In genomic region chr14:65482769-65483438, GRCh38 we compare ENCODE assay signal across 1 cellular context.
TF ChIP-seq lines count a peak whose summit lies in the region.

No MANE protein-coding gene starts in this region.

TF ChIP-seq in GM23338, 12 proteins besides CTCF, POLR2A, EP300 and RAD21:
- TF ChIP-seq, protein P1, sequence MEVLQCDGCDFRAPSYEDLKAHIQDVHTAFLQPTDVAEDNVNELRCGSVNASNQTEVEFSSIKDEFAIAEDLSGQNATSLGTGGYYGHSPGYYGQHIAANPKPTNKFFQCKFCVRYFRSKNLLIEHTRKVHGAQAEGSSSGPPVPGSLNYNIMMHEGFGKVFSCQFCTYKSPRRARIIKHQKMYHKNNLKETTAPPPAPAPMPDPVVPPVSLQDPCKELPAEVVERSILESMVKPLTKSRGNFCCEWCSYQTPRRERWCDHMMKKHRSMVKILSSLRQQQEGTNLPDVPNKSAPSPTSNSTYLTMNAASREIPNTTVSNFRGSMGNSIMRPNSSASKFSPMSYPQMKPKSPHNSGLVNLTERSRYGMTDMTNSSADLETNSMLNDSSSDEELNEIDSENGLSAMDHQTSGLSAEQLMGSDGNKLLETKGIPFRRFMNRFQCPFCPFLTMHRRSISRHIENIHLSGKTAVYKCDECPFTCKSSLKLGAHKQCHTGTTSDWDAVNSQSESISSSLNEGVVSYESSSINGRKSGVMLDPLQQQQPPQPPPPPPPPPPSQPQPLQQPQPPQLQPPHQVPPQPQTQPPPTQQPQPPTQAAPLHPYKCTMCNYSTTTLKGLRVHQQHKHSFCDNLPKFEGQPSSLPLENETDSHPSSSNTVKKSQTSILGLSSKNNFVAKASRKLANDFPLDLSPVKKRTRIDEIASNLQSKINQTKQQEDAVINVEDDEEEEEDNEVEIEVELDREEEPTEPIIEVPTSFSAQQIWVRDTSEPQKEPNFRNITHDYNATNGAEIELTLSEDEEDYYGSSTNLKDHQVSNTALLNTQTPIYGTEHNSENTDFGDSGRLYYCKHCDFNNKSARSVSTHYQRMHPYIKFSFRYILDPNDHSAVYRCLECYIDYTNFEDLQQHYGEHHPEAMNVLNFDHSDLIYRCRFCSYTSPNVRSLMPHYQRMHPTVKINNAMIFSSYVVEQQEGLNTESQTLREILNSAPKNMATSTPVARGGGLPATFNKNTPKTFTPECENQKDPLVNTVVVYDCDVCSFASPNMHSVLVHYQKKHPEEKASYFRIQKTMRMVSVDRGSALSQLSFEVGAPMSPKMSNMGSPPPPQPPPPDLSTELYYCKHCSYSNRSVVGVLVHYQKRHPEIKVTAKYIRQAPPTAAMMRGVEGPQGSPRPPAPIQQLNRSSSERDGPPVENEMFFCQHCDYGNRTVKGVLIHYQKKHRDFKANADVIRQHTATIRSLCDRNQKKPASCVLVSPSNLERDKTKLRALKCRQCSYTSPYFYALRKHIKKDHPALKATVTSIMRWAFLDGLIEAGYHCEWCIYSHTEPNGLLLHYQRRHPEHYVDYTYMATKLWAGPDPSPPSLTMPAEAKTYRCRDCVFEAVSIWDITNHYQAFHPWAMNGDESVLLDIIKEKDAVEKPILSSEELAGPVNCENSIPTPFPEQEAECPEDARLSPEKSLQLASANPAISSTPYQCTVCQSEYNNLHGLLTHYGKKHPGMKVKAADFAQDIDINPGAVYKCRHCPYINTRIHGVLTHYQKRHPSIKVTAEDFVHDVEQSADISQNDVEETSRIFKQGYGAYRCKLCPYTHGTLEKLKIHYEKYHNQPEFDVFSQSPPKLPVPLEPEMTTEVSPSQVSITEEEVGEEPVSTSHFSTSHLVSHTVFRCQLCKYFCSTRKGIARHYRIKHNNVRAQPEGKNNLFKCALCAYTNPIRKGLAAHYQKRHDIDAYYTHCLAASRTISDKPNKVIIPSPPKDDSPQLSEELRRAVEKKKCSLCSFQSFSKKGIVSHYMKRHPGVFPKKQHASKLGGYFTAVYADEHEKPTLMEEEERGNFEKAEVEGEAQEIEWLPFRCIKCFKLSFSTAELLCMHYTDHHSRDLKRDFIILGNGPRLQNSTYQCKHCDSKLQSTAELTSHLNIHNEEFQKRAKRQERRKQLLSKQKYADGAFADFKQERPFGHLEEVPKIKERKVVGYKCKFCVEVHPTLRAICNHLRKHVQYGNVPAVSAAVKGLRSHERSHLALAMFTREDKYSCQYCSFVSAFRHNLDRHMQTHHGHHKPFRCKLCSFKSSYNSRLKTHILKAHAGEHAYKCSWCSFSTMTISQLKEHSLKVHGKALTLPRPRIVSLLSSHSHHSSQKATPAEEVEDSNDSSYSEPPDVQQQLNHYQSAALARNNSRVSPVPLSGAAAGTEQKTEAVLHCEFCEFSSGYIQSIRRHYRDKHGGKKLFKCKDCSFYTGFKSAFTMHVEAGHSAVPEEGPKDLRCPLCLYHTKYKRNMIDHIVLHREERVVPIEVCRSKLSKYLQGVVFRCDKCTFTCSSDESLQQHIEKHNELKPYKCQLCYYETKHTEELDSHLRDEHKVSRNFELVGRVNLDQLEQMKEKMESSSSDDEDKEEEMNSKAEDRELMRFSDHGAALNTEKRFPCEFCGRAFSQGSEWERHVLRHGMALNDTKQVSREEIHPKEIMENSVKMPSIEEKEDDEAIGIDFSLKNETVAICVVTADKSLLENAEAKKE (CRISPR knock-in tag; IDR thresholded peaks at IDR 0.05): no peak
- TF ChIP-seq JUNB (IDR thresholded peaks at IDR 0.05; ENCODE audit: unreplicated experiment) (no peak), NANOG (IDR thresholded peaks at IDR 0.05; ENCODE audit: borderline replicate concordance) (no peak), ETS1 (IDR thresholded peaks at IDR 0.05) (no peak), CREB1 (CRISPR knock-in tag; IDR thresholded peaks at IDR 0.05; ENCODE audit: low read depth) (no peak), EZH2 (IDR thresholded peaks at IDR 0.05; ENCODE audit: low read depth, unreplicated experiment) (no peak), STAT1 (IDR thresholded peaks at IDR 0.05; ENCODE audit: unreplicated experiment) (no peak), ZNF114 (CRISPR knock-in tag; IDR thresholded peaks at IDR 0.05) (no peak), POLR2AphosphoS5 (IDR thresholded peaks at IDR 0.05; ENCODE audit: low read depth) (no peak), EZH2phosphoT487 (IDR thresholded peaks at IDR 0.05; ENCODE audit: unreplicated experiment) (no peak), ZNF331 (CRISPR knock-in tag; IDR thresholded peaks at IDR 0.05; ENCODE audit: low read depth) (no peak)
- TF ChIP-seq, protein P2, sequence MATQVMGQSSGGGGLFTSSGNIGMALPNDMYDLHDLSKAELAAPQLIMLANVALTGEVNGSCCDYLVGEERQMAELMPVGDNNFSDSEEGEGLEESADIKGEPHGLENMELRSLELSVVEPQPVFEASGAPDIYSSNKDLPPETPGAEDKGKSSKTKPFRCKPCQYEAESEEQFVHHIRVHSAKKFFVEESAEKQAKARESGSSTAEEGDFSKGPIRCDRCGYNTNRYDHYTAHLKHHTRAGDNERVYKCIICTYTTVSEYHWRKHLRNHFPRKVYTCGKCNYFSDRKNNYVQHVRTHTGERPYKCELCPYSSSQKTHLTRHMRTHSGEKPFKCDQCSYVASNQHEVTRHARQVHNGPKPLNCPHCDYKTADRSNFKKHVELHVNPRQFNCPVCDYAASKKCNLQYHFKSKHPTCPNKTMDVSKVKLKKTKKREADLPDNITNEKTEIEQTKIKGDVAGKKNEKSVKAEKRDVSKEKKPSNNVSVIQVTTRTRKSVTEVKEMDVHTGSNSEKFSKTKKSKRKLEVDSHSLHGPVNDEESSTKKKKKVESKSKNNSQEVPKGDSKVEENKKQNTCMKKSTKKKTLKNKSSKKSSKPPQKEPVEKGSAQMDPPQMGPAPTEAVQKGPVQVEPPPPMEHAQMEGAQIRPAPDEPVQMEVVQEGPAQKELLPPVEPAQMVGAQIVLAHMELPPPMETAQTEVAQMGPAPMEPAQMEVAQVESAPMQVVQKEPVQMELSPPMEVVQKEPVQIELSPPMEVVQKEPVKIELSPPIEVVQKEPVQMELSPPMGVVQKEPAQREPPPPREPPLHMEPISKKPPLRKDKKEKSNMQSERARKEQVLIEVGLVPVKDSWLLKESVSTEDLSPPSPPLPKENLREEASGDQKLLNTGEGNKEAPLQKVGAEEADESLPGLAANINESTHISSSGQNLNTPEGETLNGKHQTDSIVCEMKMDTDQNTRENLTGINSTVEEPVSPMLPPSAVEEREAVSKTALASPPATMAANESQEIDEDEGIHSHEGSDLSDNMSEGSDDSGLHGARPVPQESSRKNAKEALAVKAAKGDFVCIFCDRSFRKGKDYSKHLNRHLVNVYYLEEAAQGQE (IDR thresholded peaks at IDR 0.05; ENCODE audit: unreplicated experiment): no peak
